In genomic region chr3:17038900-17039545, GRCh38 we compare ENCODE assay signal across 15 cellular contexts.
DNase-seq lines count a peak whose midpoint lies in the region; ATAC-seq and TF ChIP-seq lines count a peak whose summit lies in the region.
"Had no signal": no experiment of that assay in that cellular context is flagged by ENCODE, and none has a peak within 500 bp of the region (broad histone marks: within the 10 kb centered on the region; RNA-seq: fewer than 3 reads in every experiment).

No MANE protein-coding gene starts in this region.

- peak; percentile 10 for ATAC-seq in effector memory CD8-positive, alpha-beta T cell (replicated peaks)
- ATAC-seq in HG02884 (IDR thresholded peaks at IDR 0.05; ENCODE audit: unreplicated experiment), result no peak

- H3K36me3 ChIP-seq in skeletal muscle tissue (ENCODE audit: control insufficient read depth in 3 of 3, insufficient read depth in 3 of 3, low read length in 3 of 3) (peaks cover 0 to 4% (median 3%) of the 10 kb centered on the region in 3 donors), WERI-Rb-1 (no peaks in the 10 kb centered on the region)

- no peaks in the 10 kb centered on the region for H3K27me3 Mint-ChIP-seq in activated T-cell treated with anti-CD3 and anti-CD28 coated beads, Interleukin-2, amount 50 U/mL, for 24 hours
- H3K27me3 Mint-ChIP-seq in effector memory CD8-positive, alpha-beta T cell, result no peaks in the 10 kb centered on the region

- peaks cover 27% of the 10 kb centered on the region for H3K36me3 Mint-ChIP-seq in activated T-cell treated with anti-CD3 and anti-CD28 coated beads, Interleukin-2, amount 50 U/mL, for 24 hours (ENCODE audit: low read depth)
- H3K36me3 Mint-ChIP-seq in effector memory CD8-positive, alpha-beta T cell (ENCODE audit: insufficient read depth), result peaks cover 21% of the 10 kb centered on the region

- no peaks in the 10 kb centered on the region for H3K9me3 Mint-ChIP-seq in activated T-cell treated with anti-CD3 and anti-CD28 coated beads, Interleukin-2, amount 50 U/mL, for 24 hours
- no peaks in the 10 kb centered on the region for H3K9me3 Mint-ChIP-seq in effector memory CD8-positive, alpha-beta T cell
- H3K9me3 Mint-ChIP-seq: T-helper 1 cell treated with Interleukin-12 subunit alpha and Interleukin-12 subunit beta and Interleukin-4 antibody, amounts not matched to agents 30 μg/mL and 1 μg/mL, for 36 hours had no signal

- H3K27ac Mint-ChIP-seq in activated T-cell treated with anti-CD3 and anti-CD28 coated beads, Interleukin-2, amount 50 U/mL, for 24 hours, result peak overlapping the region; percentile 47
- H3K27ac Mint-ChIP-seq in effector memory CD8-positive, alpha-beta T cell, result peak overlapping the region in 1 of 2 donors; percentile 27
- H3K27ac Mint-ChIP-seq: T-helper 1 cell treated with Interleukin-12 subunit alpha and Interleukin-12 subunit beta and Interleukin-4 antibody, amounts not matched to agents 30 μg/mL and 1 μg/mL, for 36 hours had no signal

- no peak overlapping the region for H3K4me3 ChIP-seq in skeletal muscle tissue (ENCODE audit: low read length in 3 of 3)
- H3K4me3 ChIP-seq in WERI-Rb-1 (ENCODE audit: low read depth, low read length), result no peak overlapping the region
- H3K4me3 ChIP-seq: smooth muscle cell, testis had no signal

- H3K4me3 Mint-ChIP-seq in activated T-cell treated with anti-CD3 and anti-CD28 coated beads, Interleukin-2, amount 50 U/mL, for 24 hours, result no peak overlapping the region
- H3K4me3 Mint-ChIP-seq in effector memory CD8-positive, alpha-beta T cell, result peak overlapping the region in 1 of 2 donors; percentile 33
- H3K4me3 Mint-ChIP-seq: T-helper 1 cell treated with Interleukin-12 subunit alpha and Interleukin-12 subunit beta and Interleukin-4 antibody, amounts not matched to agents 30 μg/mL and 1 μg/mL, for 36 hours had no signal

- no peak overlapping the region for H3K9ac ChIP-seq in skeletal muscle tissue (ENCODE audit: low read depth in 1 of 3, low read length in 3 of 3)

- H3K27me3 ChIP-seq in skeletal muscle tissue (ENCODE audit: control insufficient read depth in 3 of 3, insufficient read depth in 3 of 3, low read length in 3 of 3), result no peaks in the 10 kb centered on the region
- no peaks in the 10 kb centered on the region for H3K27me3 ChIP-seq in WERI-Rb-1 (ENCODE audit: insufficient read depth, low read depth, severe bottlenecking)
- H3K27me3 ChIP-seq: testis had no signal

- no peak for TF ChIP-seq CTCF in WERI-Rb-1 (IDR thresholded peaks at IDR 0.05; ENCODE audit: low read depth, low read length)

- H3K9me3 ChIP-seq in skeletal muscle tissue (ENCODE audit: control insufficient read depth in 3 of 3, low read length in 3 of 3) (no peaks in the 10 kb centered on the region), WERI-Rb-1 (ENCODE audit: severe bottlenecking) (no peaks in the 10 kb centered on the region)
- H3K9me3 ChIP-seq: testis had no signal

- peaks cover 59% of the 10 kb centered on the region for H3K4me1 Mint-ChIP-seq in activated T-cell treated with anti-CD3 and anti-CD28 coated beads, Interleukin-2, amount 50 U/mL, for 24 hours (ENCODE audit: low read depth)
- H3K4me1 Mint-ChIP-seq in effector memory CD8-positive, alpha-beta T cell (ENCODE audit: low read depth in 2 of 2), result peaks cover 19 to 44% of the 10 kb centered on the region in 2 donors

- peaks cover 11 to 26% (median 15%) of the 10 kb centered on the region in 3 donors for H3K4me1 ChIP-seq in skeletal muscle tissue (ENCODE audit: control insufficient read depth in 3 of 3, insufficient read depth in 3 of 3, low read length in 3 of 3)
- H3K4me1 ChIP-seq: testis had no signal

- DNase-seq in activated T-cell treated with anti-CD3 and anti-CD28 coated beads, Interleukin-2, amount 50 U/mL, for 24 hours, result no peak
- no peak for DNase-seq in activated T-cell treated with anti-CD3 and anti-CD28 coated beads, Interleukin-2, amount 50 U/mL, for 48 hours
- DNase-seq in NCI-H2029 treated with DMSO at 0.1 percent for 48 hours (lab: John Stamatoyannopoulos, UW) (peak; percentile 68), NK-92 (lab: John Stamatoyannopoulos, UW; ENCODE audit: unreplicated experiment) (no peak), WERI-Rb-1 (no peak)
- no peak for DNase-seq in effector memory CD8-positive, alpha-beta T cell
- DNase-seq: activated CD4-positive, alpha-beta T cell treated with anti-CD3 and anti-CD28 coated beads, Interleukin-2, amount 50 U/mL, for 1 hour; activated naive CD4-positive, alpha-beta T cell treated with Interleukin-2 at 50 U/mL for 16 hours; NCI-H1048; NCI-H446; testis had no signal

- H3K27ac ChIP-seq in skeletal muscle tissue (ENCODE audit: low read depth, low read length) (peak overlapping the region; percentile 12), WERI-Rb-1 (no peak overlapping the region)
- H3K27ac ChIP-seq: testis had no signal
